8 cellular contexts compared by ENCODE assay signal in genomic region chrX:22970861-22971260, GRCh38. TPM values are rescaled to one million over a fixed set of nuclear protein-coding genes. Genes with fewer than 3 reads are reported as not detected.
"Had no signal": no experiment of that assay in that cellular context is flagged by ENCODE, and none has a peak within 500 bp of the region (broad histone marks: within the 10 kb centered on the region; RNA-seq: fewer than 3 reads in every experiment).

No MANE protein-coding gene starts in this region.

- H3K4me3 ChIP-seq: GM12878 had no signal

- DNase-seq: GDM1, GF-D8 had no signal

- FAIRE-seq: G401.6, GM12878, GM12891, GM12892, GM18507, GM19239 had no signal

RNA-seq across cellular contexts. Expression of gene DDX53, which starts 28.9 kb away (rescaled TPM):
- total RNA-seq: GM12878 had no signal
